ENCODE assay signal across 7 cellular contexts in the genomic region with DNA sequence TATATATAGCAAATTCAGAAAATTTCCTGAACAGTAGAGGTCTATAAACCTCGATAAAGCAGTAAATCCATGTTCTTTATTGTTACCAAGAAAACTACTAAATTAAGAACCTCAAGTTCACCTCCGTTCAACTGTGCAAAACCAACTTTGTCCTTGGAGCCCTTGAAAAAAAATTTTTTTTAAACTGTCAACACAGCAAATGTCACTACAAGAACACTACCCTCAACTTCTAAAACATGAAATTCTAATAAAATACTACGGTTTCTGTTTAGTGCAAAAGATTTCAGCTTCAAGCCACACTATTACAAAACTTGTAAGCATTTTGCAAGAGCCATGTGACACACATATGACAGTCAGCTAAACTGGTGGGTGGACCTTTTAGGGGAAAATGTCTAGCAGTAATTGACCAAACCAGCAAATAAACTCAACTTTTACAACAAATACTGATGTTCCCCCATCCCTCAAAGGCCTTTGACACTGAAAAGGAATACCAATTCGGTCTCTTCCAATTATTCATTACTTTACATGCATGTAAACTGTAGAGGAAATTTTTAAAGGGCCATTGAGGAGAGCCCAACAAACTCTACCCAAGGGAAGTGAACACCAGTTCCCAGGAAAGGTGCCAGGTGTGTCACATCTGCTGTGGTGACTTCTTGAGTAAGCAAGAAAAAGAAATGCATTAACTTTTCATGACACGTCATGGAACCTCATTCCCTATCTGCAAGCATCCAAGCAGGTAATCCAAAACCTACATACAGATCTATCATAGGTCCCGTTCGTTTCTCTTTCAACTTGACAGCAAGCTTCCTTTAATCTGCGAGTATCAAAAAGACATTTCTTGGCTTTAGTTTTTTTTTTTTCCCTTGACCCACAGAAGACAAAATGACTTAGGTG. TPM values are rescaled to one million over a fixed set of nuclear protein-coding genes. Genes with fewer than 3 reads are reported as not detected.
DNase-seq lines count a peak whose midpoint lies in the region; ATAC-seq and TF ChIP-seq lines count a peak whose summit lies in the region.

No MANE protein-coding gene starts in this region.

- H3K36me3 ChIP-seq in OCI-LY1 (ENCODE audit: insufficient read depth, low read length), result peaks cover 7% of the 10 kb centered on the region; the same call in 1 of the 2 replicates
- H3K36me3 ChIP-seq in muscle layer of duodenum (ENCODE audit: control insufficient read depth in 1 of 2, insufficient read depth in 2 of 2, low read length in 2 of 2), result peaks cover 0 to 8% of the 10 kb centered on the region in 2 donors

- ATAC-seq in HG03432 (IDR thresholded peaks at IDR 0.05; ENCODE audit: unreplicated experiment), result no peak
- no peak for ATAC-seq in HG02623 (IDR thresholded peaks at IDR 0.05; ENCODE audit: unreplicated experiment)

- DNase-seq in dermis blood vessel endothelial cell (peak; percentile 19), NCI-H2227 treated with DMSO at 0.1 percent for 48 hours (lab: John Stamatoyannopoulos, UW) (no peak)

- H3K9me2 ChIP-seq in OCI-LY1 (ENCODE audit: low read depth, low read length), result no peaks in the 10 kb centered on the region

- H3K4me3 ChIP-seq in GM12875 (ENCODE audit: low read depth, low read length) (peak overlapping the region; percentile 57), OCI-LY1 (ENCODE audit: low read depth, low read length, poor library complexity, severe bottlenecking) (peak overlapping the region; percentile 80), muscle layer of duodenum (ENCODE audit: low read depth in 1 of 2, low read length in 2 of 2) (peak overlapping the region; percentile 94 to 99)

- no peaks in the 10 kb centered on the region for H3K9me3 ChIP-seq in OCI-LY1 (ENCODE audit: low read length)
- no peaks in the 10 kb centered on the region for H3K9me3 ChIP-seq in muscle layer of duodenum (ENCODE audit: control insufficient read depth in 1 of 2, low read length in 2 of 2)

- H2AFZ ChIP-seq in OCI-LY1 (ENCODE audit: low read length), result no peak overlapping the region

- H3K9ac ChIP-seq in OCI-LY1 (ENCODE audit: low read length), result peak overlapping the region; percentile 80

- H3K79me2 ChIP-seq in OCI-LY1 (ENCODE audit: insufficient read depth, low read length), result peaks cover 61% of the 10 kb centered on the region

- H3K4me1 ChIP-seq in OCI-LY1 (ENCODE audit: insufficient read depth, low read length, severe bottlenecking) (peaks cover 39% of the 10 kb centered on the region), muscle layer of duodenum (ENCODE audit: control insufficient read depth in 1 of 2, insufficient read depth in 2 of 2, low read length in 2 of 2) (peaks cover 3 to 40% of the 10 kb centered on the region in 2 donors)

- H3F3A ChIP-seq in OCI-LY1 (ENCODE audit: insufficient read depth, low read length), result no peaks in the 10 kb centered on the region

- TF ChIP-seq CTCF in GM12875 (IDR thresholded peaks at IDR 0.05; ENCODE audit: borderline replicate concordance, insufficient read depth, low read depth, low read length) (no peak), OCI-LY1 (IDR thresholded peaks at IDR 0.05; ENCODE audit: low read length) (no peak)

- H3K27ac ChIP-seq in OCI-LY1 (ENCODE audit: low read depth, low read length, poor library complexity, severe bottlenecking), result no peak overlapping the region
- H3K27ac ChIP-seq in muscle layer of duodenum (ENCODE audit: low read length), result peak overlapping the region; percentile 99

- H3K27me3 ChIP-seq in OCI-LY1 (ENCODE audit: insufficient read depth, low read length) (no peaks in the 10 kb centered on the region), muscle layer of duodenum (ENCODE audit: low read depth, low read length) (no peaks in the 10 kb centered on the region)

- peak overlapping the region; percentile 97 for H3K4me2 ChIP-seq in OCI-LY1 (ENCODE audit: low read length)

- H4K20me1 ChIP-seq in OCI-LY1 (ENCODE audit: insufficient read depth, low read length), result no peaks in the 10 kb centered on the region

RNA-seq across cellular contexts. Expression of gene RAB1A, which starts 1.4 kb away (rescaled TPM):
- 62.5 and 141 TPM in 2 replicates for total RNA-seq in dermis blood vessel endothelial cell
